Comparison of ENCODE assay signal across 1 cellular context in the genomic region with DNA sequence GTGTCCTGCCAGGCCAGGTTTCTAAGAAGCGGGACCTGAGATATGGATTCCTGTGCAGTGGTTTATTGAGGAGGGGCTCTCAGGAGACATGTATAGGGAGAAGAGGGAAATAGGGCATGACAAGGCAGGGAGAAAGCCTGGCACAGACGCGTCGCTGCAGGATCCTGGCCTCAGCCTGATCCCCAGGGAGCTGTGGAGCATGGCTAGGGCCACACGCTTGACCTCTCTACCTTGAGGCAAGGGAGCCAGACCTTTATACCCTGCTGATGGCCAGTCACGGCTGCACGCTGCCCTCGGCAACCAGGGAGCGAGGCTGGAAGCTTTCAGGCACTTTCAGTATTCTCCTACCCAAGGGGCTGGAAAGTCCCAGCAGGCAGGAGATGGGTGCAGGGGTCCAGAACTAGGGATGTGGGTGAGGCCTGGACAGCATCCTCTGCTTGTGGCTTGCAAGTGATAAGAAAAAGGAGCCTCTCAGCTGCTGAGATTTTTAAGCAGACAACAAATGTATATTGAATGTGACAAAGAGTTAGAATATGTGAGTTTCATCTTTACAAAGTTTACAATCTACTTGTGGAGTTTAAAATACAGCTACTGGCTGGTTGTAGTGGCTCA.
TF ChIP-seq lines count a peak whose summit lies in the region.

No MANE protein-coding gene starts in this region.

TF ChIP-seq in IMR-90, 13 proteins besides CTCF, POLR2A, EP300 and RAD21:
- TF ChIP-seq BHLHE40 (IDR thresholded peaks at IDR 0.05; ENCODE audit: low read depth, low read length) = no peak
- TF ChIP-seq MXI1 (IDR thresholded peaks at IDR 0.05; ENCODE audit: borderline replicate concordance, low read depth, low read length) = no peak
- TF ChIP-seq FOS (IDR thresholded peaks at IDR 0.05; ENCODE audit: low read depth, low read length) = no peak
- no peak for TF ChIP-seq MAZ (IDR thresholded peaks at IDR 0.05; ENCODE audit: borderline replicate concordance, low read depth, low read length)
- TF ChIP-seq CEBPB (IDR thresholded peaks at IDR 0.05; ENCODE audit: low read depth, low read length) = no peak
- no peak for TF ChIP-seq RFX5 (IDR thresholded peaks at IDR 0.05; ENCODE audit: low read depth, low read length)
- TF ChIP-seq, protein P1, sequence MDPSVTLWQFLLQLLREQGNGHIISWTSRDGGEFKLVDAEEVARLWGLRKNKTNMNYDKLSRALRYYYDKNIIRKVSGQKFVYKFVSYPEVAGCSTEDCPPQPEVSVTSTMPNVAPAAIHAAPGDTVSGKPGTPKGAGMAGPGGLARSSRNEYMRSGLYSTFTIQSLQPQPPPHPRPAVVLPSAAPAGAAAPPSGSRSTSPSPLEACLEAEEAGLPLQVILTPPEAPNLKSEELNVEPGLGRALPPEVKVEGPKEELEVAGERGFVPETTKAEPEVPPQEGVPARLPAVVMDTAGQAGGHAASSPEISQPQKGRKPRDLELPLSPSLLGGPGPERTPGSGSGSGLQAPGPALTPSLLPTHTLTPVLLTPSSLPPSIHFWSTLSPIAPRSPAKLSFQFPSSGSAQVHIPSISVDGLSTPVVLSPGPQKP (IDR thresholded peaks at IDR 0.05; ENCODE audit: borderline replicate concordance, low read depth, low read length) = no peak
- no peak for TF ChIP-seq MAFK (IDR thresholded peaks at IDR 0.05; ENCODE audit: low read depth, low read length)
- TF ChIP-seq RCOR1 (IDR thresholded peaks at IDR 0.05; ENCODE audit: insufficient replicate concordance, low read length) = no peak
- no peak for TF ChIP-seq SMC3 (IDR thresholded peaks at IDR 0.05; ENCODE audit: low read depth, low read length)
- TF ChIP-seq, protein P2, sequence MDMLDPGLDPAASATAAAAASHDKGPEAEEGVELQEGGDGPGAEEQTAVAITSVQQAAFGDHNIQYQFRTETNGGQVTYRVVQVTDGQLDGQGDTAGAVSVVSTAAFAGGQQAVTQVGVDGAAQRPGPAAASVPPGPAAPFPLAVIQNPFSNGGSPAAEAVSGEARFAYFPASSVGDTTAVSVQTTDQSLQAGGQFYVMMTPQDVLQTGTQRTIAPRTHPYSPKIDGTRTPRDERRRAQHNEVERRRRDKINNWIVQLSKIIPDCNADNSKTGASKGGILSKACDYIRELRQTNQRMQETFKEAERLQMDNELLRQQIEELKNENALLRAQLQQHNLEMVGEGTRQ (IDR thresholded peaks at IDR 0.05; ENCODE audit: low read depth, low read length) = no peak
- no peak for TF ChIP-seq NFE2L2 (IDR thresholded peaks at IDR 0.05; ENCODE audit: low read depth, low read length)
- TF ChIP-seq CHD1 (IDR thresholded peaks at IDR 0.05; ENCODE audit: low read depth, low read length) = no peak
